In genomic region chr5:150508021-150508640, GRCh38 we compare ENCODE assay signal across 1 cellular context.
TF ChIP-seq lines count a peak whose summit lies in the region.

Gene NDST1 (plus strand): TSS chr5:150508131. CDS start chr5:150521255, 13,124 bp downstream.

TF ChIP-seq in SK-N-SH, 30 proteins besides CTCF, POLR2A, EP300 and RAD21 (continued from another document):
- no peak for TF ChIP-seq USF2 (IDR thresholded peaks at IDR 0.05; ENCODE audit: borderline replicate concordance, low read depth, low read length)
